ENCODE assay signal across 1 cellular context in the genomic region with DNA sequence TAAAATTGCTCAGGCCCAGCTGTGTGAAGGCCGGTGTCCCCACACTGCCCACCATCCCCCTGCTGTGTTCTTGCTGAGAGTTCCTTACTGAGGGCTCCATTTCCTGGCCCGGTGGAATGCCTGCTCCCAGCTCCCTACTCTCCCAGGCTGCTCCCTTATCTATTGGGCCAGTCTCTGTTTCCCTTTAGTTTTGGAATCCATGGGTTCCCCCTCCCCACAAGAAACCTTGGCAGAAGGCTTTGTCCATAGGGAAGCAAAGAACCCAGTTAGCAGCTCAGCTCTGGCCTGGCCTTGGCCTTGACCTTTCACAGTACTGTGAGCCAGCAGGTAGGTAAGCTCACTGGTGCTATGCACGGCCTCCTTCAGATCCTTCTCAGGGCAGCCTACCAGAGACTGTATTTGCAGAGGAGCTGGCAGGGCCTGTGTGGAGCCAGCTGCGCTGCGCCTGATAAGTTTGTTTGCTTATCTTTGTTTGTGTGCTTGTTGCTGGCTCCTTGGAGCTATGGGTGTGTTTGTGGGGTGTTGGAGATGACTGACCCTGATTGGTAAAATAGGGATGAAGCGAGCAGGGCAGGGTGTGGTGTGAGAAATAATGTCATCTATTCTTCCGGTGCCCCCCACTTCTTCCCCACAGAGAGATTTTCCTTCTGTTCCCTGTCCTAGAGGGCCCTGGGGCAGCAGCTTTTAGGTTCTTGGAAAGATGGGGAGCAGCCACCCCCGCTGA.
A peak's percentile ranks its signal among the peaks of the same experiment; 100 is the strongest.
TF ChIP-seq lines count a peak whose summit lies in the region.

No MANE protein-coding gene starts in this region.

TF ChIP-seq in K562, 482 proteins besides CTCF, POLR2A, EP300 and RAD21 (continued from another document and continues in another):
- TF ChIP-seq, protein P1, sequence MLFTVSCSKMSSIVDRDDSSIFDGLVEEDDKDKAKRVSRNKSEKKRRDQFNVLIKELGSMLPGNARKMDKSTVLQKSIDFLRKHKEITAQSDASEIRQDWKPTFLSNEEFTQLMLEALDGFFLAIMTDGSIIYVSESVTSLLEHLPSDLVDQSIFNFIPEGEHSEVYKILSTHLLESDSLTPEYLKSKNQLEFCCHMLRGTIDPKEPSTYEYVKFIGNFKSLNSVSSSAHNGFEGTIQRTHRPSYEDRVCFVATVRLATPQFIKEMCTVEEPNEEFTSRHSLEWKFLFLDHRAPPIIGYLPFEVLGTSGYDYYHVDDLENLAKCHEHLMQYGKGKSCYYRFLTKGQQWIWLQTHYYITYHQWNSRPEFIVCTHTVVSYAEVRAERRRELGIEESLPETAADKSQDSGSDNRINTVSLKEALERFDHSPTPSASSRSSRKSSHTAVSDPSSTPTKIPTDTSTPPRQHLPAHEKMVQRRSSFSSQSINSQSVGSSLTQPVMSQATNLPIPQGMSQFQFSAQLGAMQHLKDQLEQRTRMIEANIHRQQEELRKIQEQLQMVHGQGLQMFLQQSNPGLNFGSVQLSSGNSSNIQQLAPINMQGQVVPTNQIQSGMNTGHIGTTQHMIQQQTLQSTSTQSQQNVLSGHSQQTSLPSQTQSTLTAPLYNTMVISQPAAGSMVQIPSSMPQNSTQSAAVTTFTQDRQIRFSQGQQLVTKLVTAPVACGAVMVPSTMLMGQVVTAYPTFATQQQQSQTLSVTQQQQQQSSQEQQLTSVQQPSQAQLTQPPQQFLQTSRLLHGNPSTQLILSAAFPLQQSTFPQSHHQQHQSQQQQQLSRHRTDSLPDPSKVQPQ (CRISPR knock-in tag; IDR thresholded peaks at IDR 0.05; ENCODE audit: borderline replicate concordance): no peak
- TF ChIP-seq NFRKB (IDR thresholded peaks at IDR 0.05; ENCODE audit: low read depth): no peak
- no peak for TF ChIP-seq NR2F6 (CRISPR knock-in tag; IDR thresholded peaks at IDR 0.05)
- TF ChIP-seq, protein P2, sequence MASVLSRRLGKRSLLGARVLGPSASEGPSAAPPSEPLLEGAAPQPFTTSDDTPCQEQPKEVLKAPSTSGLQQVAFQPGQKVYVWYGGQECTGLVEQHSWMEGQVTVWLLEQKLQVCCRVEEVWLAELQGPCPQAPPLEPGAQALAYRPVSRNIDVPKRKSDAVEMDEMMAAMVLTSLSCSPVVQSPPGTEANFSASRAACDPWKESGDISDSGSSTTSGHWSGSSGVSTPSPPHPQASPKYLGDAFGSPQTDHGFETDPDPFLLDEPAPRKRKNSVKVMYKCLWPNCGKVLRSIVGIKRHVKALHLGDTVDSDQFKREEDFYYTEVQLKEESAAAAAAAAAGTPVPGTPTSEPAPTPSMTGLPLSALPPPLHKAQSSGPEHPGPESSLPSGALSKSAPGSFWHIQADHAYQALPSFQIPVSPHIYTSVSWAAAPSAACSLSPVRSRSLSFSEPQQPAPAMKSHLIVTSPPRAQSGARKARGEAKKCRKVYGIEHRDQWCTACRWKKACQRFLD (CRISPR knock-in tag; IDR thresholded peaks at IDR 0.05): peak; percentile 90
- no peak for TF ChIP-seq ZNF311 (CRISPR knock-in tag; IDR thresholded peaks at IDR 0.05)
- TF ChIP-seq BCOR (IDR thresholded peaks at IDR 0.05): peak; percentile 71
- TF ChIP-seq MIER1 (IDR thresholded peaks at IDR 0.05; ENCODE audit: low read depth): no peak
- TF ChIP-seq HDAC1 (IDR thresholded peaks at IDR 0.05): peak in 1 of 2 experiments; percentile 87; a peak in 2 of 4 replicates
- TF ChIP-seq HEY1 (CRISPR knock-in tag; IDR thresholded peaks at IDR 0.05; ENCODE audit: borderline replicate concordance): no peak
- TF ChIP-seq ZNF3 (CRISPR knock-in tag; IDR thresholded peaks at IDR 0.05): no peak
- TF ChIP-seq XRCC3 (IDR thresholded peaks at IDR 0.05): no peak
- TF ChIP-seq TEAD4 (IDR thresholded peaks at IDR 0.05; ENCODE audit: low read length): peak; percentile 97
- no peak for TF ChIP-seq TEAD4 (CRISPR knock-in tag; IDR thresholded peaks at IDR 0.05; ENCODE audit: borderline replicate concordance)
- no peak for TF ChIP-seq ZNF561 (CRISPR knock-in tag; conservative IDR thresholded peaks at IDR 0.05)
- TF ChIP-seq PHTF2 (CRISPR knock-in tag; IDR thresholded peaks at IDR 0.05): no peak
- TF ChIP-seq, protein P3, sequence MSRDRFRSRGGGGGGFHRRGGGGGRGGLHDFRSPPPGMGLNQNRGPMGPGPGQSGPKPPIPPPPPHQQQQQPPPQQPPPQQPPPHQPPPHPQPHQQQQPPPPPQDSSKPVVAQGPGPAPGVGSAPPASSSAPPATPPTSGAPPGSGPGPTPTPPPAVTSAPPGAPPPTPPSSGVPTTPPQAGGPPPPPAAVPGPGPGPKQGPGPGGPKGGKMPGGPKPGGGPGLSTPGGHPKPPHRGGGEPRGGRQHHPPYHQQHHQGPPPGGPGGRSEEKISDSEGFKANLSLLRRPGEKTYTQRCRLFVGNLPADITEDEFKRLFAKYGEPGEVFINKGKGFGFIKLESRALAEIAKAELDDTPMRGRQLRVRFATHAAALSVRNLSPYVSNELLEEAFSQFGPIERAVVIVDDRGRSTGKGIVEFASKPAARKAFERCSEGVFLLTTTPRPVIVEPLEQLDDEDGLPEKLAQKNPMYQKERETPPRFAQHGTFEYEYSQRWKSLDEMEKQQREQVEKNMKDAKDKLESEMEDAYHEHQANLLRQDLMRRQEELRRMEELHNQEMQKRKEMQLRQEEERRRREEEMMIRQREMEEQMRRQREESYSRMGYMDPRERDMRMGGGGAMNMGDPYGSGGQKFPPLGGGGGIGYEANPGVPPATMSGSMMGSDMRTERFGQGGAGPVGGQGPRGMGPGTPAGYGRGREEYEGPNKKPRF (IDR thresholded peaks at IDR 0.05; ENCODE audit: low read depth, low read length): no peak
- TF ChIP-seq ZZZ3 (IDR thresholded peaks at IDR 0.05): no peak
- TF ChIP-seq RBBP5 (IDR thresholded peaks at IDR 0.05; ENCODE audit: borderline replicate concordance, insufficient read depth, low read length, poor library complexity, severe bottlenecking): peak; percentile 71
- no peak for TF ChIP-seq SETDB1 (IDR thresholded peaks at IDR 0.05; ENCODE audit: low read length)
- TF ChIP-seq, protein P4, sequence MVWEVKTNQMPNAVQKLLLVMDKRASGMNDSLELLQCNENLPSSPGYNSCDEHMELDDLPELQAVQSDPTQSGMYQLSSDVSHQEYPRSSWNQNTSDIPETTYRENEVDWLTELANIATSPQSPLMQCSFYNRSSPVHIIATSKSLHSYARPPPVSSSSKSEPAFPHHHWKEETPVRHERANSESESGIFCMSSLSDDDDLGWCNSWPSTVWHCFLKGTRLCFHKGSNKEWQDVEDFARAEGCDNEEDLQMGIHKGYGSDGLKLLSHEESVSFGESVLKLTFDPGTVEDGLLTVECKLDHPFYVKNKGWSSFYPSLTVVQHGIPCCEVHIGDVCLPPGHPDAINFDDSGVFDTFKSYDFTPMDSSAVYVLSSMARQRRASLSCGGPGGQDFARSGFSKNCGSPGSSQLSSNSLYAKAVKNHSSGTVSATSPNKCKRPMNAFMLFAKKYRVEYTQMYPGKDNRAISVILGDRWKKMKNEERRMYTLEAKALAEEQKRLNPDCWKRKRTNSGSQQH (CRISPR knock-in tag; IDR thresholded peaks at IDR 0.05): peak; percentile 8; the same call in 1 of the 2 replicates
- no peak for TF ChIP-seq ZNF274 (IDR thresholded peaks at IDR 0.05; ENCODE audit: borderline replicate concordance, low read depth, low read length)
- no peak for TF ChIP-seq HNRNPL (IDR thresholded peaks at IDR 0.05; ENCODE audit: low read depth, low read length)
- TF ChIP-seq ZNF263 (CRISPR knock-in tag; IDR thresholded peaks at IDR 0.05; ENCODE audit: borderline replicate concordance): 0 out of 2 replicates have a peak, but pooled peaks have one; percentile 30
- no peak for TF ChIP-seq LARP7 (IDR thresholded peaks at IDR 0.05)
- TF ChIP-seq, protein P5, sequence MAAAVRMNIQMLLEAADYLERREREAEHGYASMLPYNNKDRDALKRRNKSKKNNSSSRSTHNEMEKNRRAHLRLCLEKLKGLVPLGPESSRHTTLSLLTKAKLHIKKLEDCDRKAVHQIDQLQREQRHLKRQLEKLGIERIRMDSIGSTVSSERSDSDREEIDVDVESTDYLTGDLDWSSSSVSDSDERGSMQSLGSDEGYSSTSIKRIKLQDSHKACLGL (CRISPR knock-in tag; IDR thresholded peaks at IDR 0.05; ENCODE audit: borderline replicate concordance, poor library complexity, severe bottlenecking): no peak
- TF ChIP-seq GABPA (tag; conservative IDR thresholded peaks at IDR 0.05; ENCODE audit: low read depth): peak; percentile 57
- no peak for TF ChIP-seq HLTF (IDR thresholded peaks at IDR 0.05)
- no peak for TF ChIP-seq BRD4 (IDR thresholded peaks at IDR 0.05)
- TF ChIP-seq, protein P6, sequence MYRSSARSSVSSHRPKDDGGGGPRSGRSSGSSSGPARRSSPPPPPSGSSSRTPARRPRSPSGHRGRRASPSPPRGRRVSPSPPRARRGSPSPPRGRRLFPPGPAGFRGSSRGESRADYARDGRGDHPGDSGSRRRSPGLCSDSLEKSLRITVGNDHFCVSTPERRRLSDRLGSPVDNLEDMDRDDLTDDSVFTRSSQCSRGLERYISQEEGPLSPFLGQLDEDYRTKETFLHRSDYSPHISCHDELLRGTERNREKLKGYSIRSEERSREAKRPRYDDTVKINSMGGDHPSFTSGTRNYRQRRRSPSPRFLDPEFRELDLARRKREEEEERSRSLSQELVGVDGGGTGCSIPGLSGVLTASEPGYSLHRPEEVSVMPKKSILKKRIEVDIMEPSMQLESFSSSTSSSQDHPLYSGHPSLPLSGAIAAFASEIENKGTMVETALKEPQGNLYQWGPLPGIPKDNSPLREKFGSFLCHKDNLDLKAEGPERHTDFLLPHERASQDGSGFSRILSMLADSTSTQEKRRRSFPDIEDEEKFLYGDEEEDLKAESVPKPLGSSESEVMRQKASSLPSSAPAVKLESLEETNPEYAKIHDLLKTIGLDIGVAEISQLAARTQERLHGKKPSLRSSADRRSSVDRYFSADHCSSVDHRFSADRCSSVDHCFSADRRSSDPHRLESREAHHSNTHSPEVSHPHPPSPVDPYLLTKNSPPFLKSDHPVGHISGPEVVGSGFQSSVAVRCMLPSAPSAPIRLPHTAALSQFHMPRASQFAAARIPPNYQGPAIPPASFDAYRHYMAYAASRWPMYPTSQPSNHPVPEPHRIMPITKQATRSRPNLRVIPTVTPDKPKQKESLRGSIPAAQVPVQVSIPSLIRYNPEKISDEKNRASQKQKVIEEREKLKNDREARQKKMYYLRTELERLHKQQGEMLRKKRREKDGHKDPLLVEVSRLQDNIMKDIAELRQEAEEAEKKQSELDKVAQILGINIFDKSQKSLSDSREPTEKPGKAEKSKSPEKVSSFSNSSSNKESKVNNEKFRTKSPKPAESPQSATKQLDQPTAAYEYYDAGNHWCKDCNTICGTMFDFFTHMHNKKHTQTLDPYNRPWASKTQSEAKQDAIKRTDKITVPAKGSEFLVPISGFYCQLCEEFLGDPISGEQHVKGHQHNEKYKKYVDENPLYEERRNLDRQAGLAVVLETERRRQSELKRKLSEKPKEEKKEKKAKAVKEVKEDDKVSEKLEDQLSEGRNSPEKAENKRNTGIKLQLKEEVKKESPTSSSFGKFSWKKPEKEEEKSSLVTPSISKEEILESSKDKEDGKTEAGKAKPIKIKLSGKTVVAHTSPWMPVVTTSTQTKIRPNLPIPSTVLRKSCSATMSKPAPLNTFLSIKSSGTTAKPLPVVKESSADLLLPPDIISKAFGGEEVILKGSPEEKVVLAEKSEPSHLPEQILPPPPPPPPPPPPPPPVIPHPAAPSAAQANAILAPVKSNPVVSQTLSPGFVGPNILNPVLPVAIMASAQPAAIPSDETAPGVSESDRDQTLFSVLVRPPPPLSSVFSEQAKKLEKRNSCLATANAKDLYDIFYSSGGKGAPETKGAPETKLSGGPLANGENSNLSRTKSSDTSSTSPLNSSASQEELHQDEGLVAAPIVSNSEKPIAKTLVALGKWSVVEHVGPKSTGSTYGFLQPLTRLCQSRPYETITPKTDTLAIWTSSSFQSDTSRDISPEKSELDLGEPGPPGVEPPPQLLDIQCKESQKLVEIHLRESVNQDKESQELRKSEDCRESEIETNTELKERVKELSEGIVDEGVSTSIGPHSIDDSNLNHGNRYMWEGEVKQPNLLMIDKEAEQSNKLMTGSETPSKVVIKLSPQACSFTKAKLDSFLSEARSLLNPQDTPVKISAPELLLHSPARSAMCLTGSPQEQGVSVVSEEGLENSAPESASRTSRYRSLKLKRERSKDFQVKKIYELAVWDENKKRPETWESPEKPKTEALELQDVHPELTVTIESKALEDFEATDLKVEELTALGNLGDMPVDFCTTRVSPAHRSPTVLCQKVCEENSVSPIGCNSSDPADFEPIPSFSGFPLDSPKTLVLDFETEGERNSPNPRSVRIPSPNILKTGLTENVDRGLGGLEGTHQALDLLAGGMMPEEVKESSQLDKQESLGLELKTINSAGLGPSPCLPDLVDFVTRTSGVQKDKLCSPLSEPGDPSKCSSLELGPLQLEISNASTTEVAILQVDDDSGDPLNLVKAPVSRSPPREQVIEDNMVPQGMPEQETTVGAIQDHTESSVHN (IDR thresholded peaks at IDR 0.05; ENCODE audit: borderline replicate concordance in 1 of 2, low read depth in 1 of 2): peak in 1 of 2 experiments; percentile 62; a peak in 1 of 4 replicates
- TF ChIP-seq E2F3 (CRISPR knock-in tag; IDR thresholded peaks at IDR 0.05): no peak
- TF ChIP-seq, protein P7, sequence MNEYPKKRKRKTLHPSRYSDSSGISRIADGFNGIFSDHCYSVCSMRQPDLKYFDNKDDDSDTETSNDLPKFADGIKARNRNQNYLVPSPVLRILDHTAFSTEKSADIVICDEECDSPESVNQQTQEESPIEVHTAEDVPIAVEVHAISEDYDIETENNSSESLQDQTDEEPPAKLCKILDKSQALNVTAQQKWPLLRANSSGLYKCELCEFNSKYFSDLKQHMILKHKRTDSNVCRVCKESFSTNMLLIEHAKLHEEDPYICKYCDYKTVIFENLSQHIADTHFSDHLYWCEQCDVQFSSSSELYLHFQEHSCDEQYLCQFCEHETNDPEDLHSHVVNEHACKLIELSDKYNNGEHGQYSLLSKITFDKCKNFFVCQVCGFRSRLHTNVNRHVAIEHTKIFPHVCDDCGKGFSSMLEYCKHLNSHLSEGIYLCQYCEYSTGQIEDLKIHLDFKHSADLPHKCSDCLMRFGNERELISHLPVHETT (CRISPR knock-in tag; conservative IDR thresholded peaks at IDR 0.05 in 1 of 2, IDR thresholded peaks at IDR 0.05 in 1 of 2): peak in 1 of 2 experiments; percentile 73; a peak in 1 of 4 replicates
- TF ChIP-seq TEAD1 (CRISPR knock-in tag; IDR thresholded peaks at IDR 0.05): peak in 1 of 2 experiments; percentile 51; a peak in 2 of 4 replicates
- TF ChIP-seq ZNF79 (CRISPR knock-in tag; IDR thresholded peaks at IDR 0.05; ENCODE audit: low read depth): no peak
- TF ChIP-seq ZNF253 (CRISPR knock-in tag; conservative IDR thresholded peaks at IDR 0.05): no peak
- no peak for TF ChIP-seq HNRNPH1 (optimal IDR thresholded peaks at IDR 0.05; ENCODE audit: low read depth, low read length)
- TF ChIP-seq HDGF (IDR thresholded peaks at IDR 0.05): no peak
- TF ChIP-seq OTX1 (CRISPR knock-in tag; IDR thresholded peaks at IDR 0.05): no peak
- TF ChIP-seq ZSCAN32 (CRISPR knock-in tag; IDR thresholded peaks at IDR 0.05): no peak
- TF ChIP-seq, protein P8, sequence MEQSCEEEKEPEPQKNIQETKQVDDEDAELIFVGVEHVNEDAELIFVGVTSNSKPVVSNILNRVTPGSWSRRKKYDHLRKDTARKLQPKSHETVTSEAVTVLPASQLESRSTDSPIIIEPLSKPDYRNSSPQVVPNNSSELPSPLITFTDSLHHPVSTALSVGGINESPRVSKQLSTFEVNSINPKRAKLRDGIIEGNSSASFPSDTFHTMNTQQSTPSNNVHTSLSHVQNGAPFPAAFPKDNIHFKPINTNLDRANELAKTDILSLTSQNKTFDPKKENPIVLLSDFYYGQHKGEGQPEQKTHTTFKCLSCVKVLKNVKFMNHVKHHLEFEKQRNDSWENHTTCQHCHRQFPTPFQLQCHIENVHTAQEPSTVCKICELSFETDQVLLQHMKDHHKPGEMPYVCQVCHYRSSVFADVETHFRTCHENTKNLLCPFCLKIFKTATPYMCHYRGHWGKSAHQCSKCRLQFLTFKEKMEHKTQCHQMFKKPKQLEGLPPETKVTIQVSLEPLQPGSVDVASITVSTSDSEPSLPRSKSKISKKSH (CRISPR knock-in tag; IDR thresholded peaks at IDR 0.05): no peak
- TF ChIP-seq MTA2 (IDR thresholded peaks at IDR 0.05; ENCODE audit: low read depth): peak; percentile 94
